1 cellular context compared by ENCODE assay signal in genomic region chr6:136955123-136955522, GRCh38.
TF ChIP-seq lines count a peak whose summit lies in the region.

No MANE protein-coding gene starts in this region.

TF ChIP-seq in K562, 482 proteins besides CTCF, POLR2A, EP300 and RAD21 (continued from another document):
- no peak for TF ChIP-seq RNF219 (CRISPR knock-in tag; IDR thresholded peaks at IDR 0.05)
- TF ChIP-seq MBD2 (IDR thresholded peaks at IDR 0.05; ENCODE audit: borderline replicate concordance, low read depth), result no peak
- no peak for TF ChIP-seq ETS1 (conservative IDR thresholded peaks at IDR 0.05; ENCODE audit: control insufficient read depth, low read depth, low read length)
- no peak for TF ChIP-seq NUFIP1 (IDR thresholded peaks at IDR 0.05; ENCODE audit: partially characterized antibody)
- peak; percentile 68; the same call in 1 of the 2 replicates for TF ChIP-seq MCM3 (IDR thresholded peaks at IDR 0.05)
- TF ChIP-seq ILF3 (IDR thresholded peaks at IDR 0.05; ENCODE audit: borderline replicate concordance), result no peak
- TF ChIP-seq ZBED1 (IDR thresholded peaks at IDR 0.05), result no peak
- TF ChIP-seq SREBF1 (IDR thresholded peaks at IDR 0.05; ENCODE audit: borderline replicate concordance, low read depth, low read length), result no peak
- TF ChIP-seq MED1 (CRISPR knock-in tag; IDR thresholded peaks at IDR 0.05; ENCODE audit: borderline replicate concordance), result no peak
- TF ChIP-seq ZNF408 (CRISPR knock-in tag; IDR thresholded peaks at IDR 0.05; ENCODE audit: low read depth), result no peak
- no peak for TF ChIP-seq PHF20 (IDR thresholded peaks at IDR 0.05; ENCODE audit: partially characterized antibody)
- no peak for TF ChIP-seq NFATC3 (IDR thresholded peaks at IDR 0.05)
- no peak for TF ChIP-seq CHD4 (IDR thresholded peaks at IDR 0.05; ENCODE audit: insufficient read depth, insufficient replicate concordance, low read depth, low read length, poor library complexity, severe bottlenecking)
- no peak for TF ChIP-seq DIDO1 (tag; IDR thresholded peaks at IDR 0.05; ENCODE audit: low read depth)
- TF ChIP-seq POLR2H (tag; IDR thresholded peaks at IDR 0.05; ENCODE audit: low read depth), result no peak
- 0 out of 4 replicates have a peak, but pooled peaks of 1 of the 2 experiments have one; percentile 24 for TF ChIP-seq MCM7 (IDR thresholded peaks at IDR 0.05)
